ENCODE assay signal across 29 cellular contexts in genomic region chr11:115550291-115551059, GRCh38. TPM values are rescaled to one million over a fixed set of nuclear protein-coding genes. Genes with fewer than 3 reads are reported as not detected.
DNase-seq lines count a peak whose midpoint lies in the region; ATAC-seq, FAIRE-seq and TF ChIP-seq lines count a peak whose summit lies in the region.
"Had no signal": no experiment of that assay in that cellular context is flagged by ENCODE, and none has a peak within 500 bp of the region (broad histone marks: within the 10 kb centered on the region; RNA-seq: fewer than 3 reads in every experiment).

No MANE protein-coding gene starts in this region.

- POLR2A ChIA-PET in activated CD8-positive, alpha-beta T cell treated with anti-CD3 and anti-CD28 coated beads, Interleukin-2, amount 10 ng/mL, durations not matched to agents 7 days and 5 days (lab: Charles Lee), result no interaction called here

- intact Hi-C loops in kidney (cut with DNase I), result no loop called here

- H4K20me1 ChIP-seq in neural progenitor cell (ENCODE audit: low read depth), result no peaks in the 10 kb centered on the region

- no peak overlapping the region for H2AFZ ChIP-seq in neural progenitor cell (replicated peaks)

- H3K9ac ChIP-seq in kidney (ENCODE audit: low read length in 2 of 2) (no peak overlapping the region), neural progenitor cell (no peak overlapping the region)

- H3K27ac ChIP-seq in kidney (ENCODE audit: low read depth in 2 of 2, low read length in 2 of 2) (no peak overlapping the region), neural progenitor cell (no peak overlapping the region)
- H3K27ac ChIP-seq: 22Rv1, body of pancreas, esophagus squamous epithelium, left ventricle myocardium inferior, Peyer's patch, thoracic aorta had no signal

- H3K4me3 ChIP-seq in kidney (ENCODE audit: low read length in 2 of 2) (no peak overlapping the region), neural progenitor cell (no peak overlapping the region)
- H3K4me3 ChIP-seq: body of pancreas, esophagus squamous epithelium, left ventricle myocardium inferior, Peyer's patch, thoracic aorta had no signal

- H3K4me3 Mint-ChIP-seq in neural progenitor cell, result no peak overlapping the region
- no peak overlapping the region for H3K4me3 Mint-ChIP-seq in activated CD8-positive, alpha-beta T cell treated with anti-CD3 and anti-CD28 coated beads, Interleukin-2, amount 10 ng/mL, durations not matched to agents 7 days and 5 days
- H3K4me3 Mint-ChIP-seq: activated naive CD4-positive, alpha-beta T cell treated with anti-CD3 and anti-CD28 coated beads for 36 hours; activated T-helper 1 cell treated with anti-CD3 and anti-CD28 coated beads, Interleukin-12 subunit alpha, Interleukin-12 subunit beta, Interleukin-2, Interleukin-4 antibody, amounts not matched to agents 30 ng/mL and 10 ng/mL and 1 ng/mL, durations not matched to agents 14 hours and 24 hours and 36 hours; IgD-negative memory B cell; naive thymus-derived CD4-positive, alpha-beta T cell had no signal

- TF ChIP-seq CTCF in kidney (IDR thresholded peaks at IDR 0.05; ENCODE audit: borderline replicate concordance, extremely low read depth, insufficient read depth) (no peak), neural progenitor cell (IDR thresholded peaks at IDR 0.05) (no peak)

- peaks cover 16% of the 10 kb centered on the region for H3F3A ChIP-seq in neural progenitor cell (ENCODE audit: low read depth)

- no peaks in the 10 kb centered on the region for H3K9me3 Mint-ChIP-seq in neural progenitor cell
- no peaks in the 10 kb centered on the region for H3K9me3 Mint-ChIP-seq in activated CD8-positive, alpha-beta T cell treated with anti-CD3 and anti-CD28 coated beads, Interleukin-2, amount 10 ng/mL, durations not matched to agents 7 days and 5 days (ENCODE audit: insufficient read depth)
- H3K9me3 Mint-ChIP-seq: activated naive CD4-positive, alpha-beta T cell treated with anti-CD3 and anti-CD28 coated beads for 36 hours; activated T-helper 1 cell treated with anti-CD3 and anti-CD28 coated beads, Interleukin-12 subunit alpha, Interleukin-12 subunit beta, Interleukin-2, Interleukin-4 antibody, amounts not matched to agents 30 ng/mL and 10 ng/mL and 1 ng/mL, durations not matched to agents 14 hours and 24 hours and 36 hours had no signal

- peak overlapping the region; percentile 79 for H3K27ac Mint-ChIP-seq in neural progenitor cell
- H3K27ac Mint-ChIP-seq in activated CD8-positive, alpha-beta T cell treated with anti-CD3 and anti-CD28 coated beads, Interleukin-2, amount 10 ng/mL, durations not matched to agents 7 days and 5 days, result no peak overlapping the region
- H3K27ac Mint-ChIP-seq: activated naive CD4-positive, alpha-beta T cell treated with anti-CD3 and anti-CD28 coated beads for 36 hours; activated T-helper 1 cell treated with anti-CD3 and anti-CD28 coated beads, Interleukin-12 subunit alpha, Interleukin-12 subunit beta, Interleukin-2, Interleukin-4 antibody, amounts not matched to agents 30 ng/mL and 10 ng/mL and 1 ng/mL, durations not matched to agents 14 hours and 24 hours and 36 hours; IgD-negative memory B cell; naive thymus-derived CD4-positive, alpha-beta T cell had no signal

- DNase-seq in DMS53 (lab: John Stamatoyannopoulos, UW) (peak; percentile 62), DMS53 treated with DMSO at 0.1 percent for 48 hours (lab: John Stamatoyannopoulos, UW; ENCODE audit: unreplicated experiment) (no peak), kidney (peak; percentile 76), neural progenitor cell (ENCODE audit: low spot score) (no peak), putamen (ENCODE audit: low spot score) (no peak), GDM1 (lab: John Stamatoyannopoulos, UW) (no peak)
- DNase-seq in activated CD8-positive, alpha-beta T cell treated with anti-CD3 and anti-CD28 coated beads, Interleukin-2, amount 10 ng/mL, durations not matched to agents 7 days and 5 days, result no peak
- DNase-seq: activated CD4-positive, alpha-beta T cell treated with anti-CD3 and anti-CD28 coated beads, Interleukin-2, amount 50 U/mL, for 48 hours; activated CD4-positive, CD25-positive, alpha-beta regulatory T cell treated with anti-CD3 and anti-CD28 coated beads, Interleukin-2, amount 50 U/mL, for 72 hours; activated CD8-positive, alpha-beta memory T cell treated with anti-CD3 and anti-CD28 coated beads, Interleukin-2, amount 50 U/mL, for 4 hours; activated naive CD4-positive, alpha-beta T cell treated with anti-CD3 and anti-CD28 coated beads for 36 hours; body of pancreas; C1 segment of cervical spinal cord; dermis blood vessel endothelial cell; DND-41; esophagus squamous epithelium; foreskin melanocyte; left ventricle myocardium inferior; naive thymus-derived CD4-positive, alpha-beta T cell; NCI-H774; Peyer's patch; SHP77 treated with DMSO at 0.1 percent for 48 hours; stimulated activated naive CD8-positive, alpha-beta T cell treated with anti-CD3 and anti-CD28 coated beads, Interleukin-15, Interleukin-2, amounts not matched to agents 100 U/mL and 50 U/mL, for 24 hours; T-helper 2 cell had no signal

- no peaks in the 10 kb centered on the region for H3K36me3 Mint-ChIP-seq in neural progenitor cell
- H3K36me3 Mint-ChIP-seq in activated CD8-positive, alpha-beta T cell treated with anti-CD3 and anti-CD28 coated beads, Interleukin-2, amount 10 ng/mL, durations not matched to agents 7 days and 5 days (ENCODE audit: low read depth), result no peaks in the 10 kb centered on the region
- H3K36me3 Mint-ChIP-seq: IgD-negative memory B cell; naive thymus-derived CD4-positive, alpha-beta T cell had no signal

- no peaks in the 10 kb centered on the region for H3K79me2 ChIP-seq in neural progenitor cell (ENCODE audit: low read depth)

- H3K4me1 ChIP-seq in kidney (ENCODE audit: control insufficient read depth in 1 of 2, insufficient read depth in 1 of 2, low read depth in 1 of 2, low read length in 2 of 2), result no peaks in the 10 kb centered on the region
- peaks cover 29% of the 10 kb centered on the region for H3K4me1 ChIP-seq in neural progenitor cell
- H3K4me1 ChIP-seq: esophagus squamous epithelium, Peyer's patch had no signal

- no peak for ATAC-seq in GM21717 (IDR thresholded peaks at IDR 0.05; ENCODE audit: unreplicated experiment)
- ATAC-seq in activated CD8-positive, alpha-beta T cell treated with anti-CD3 and anti-CD28 coated beads, Interleukin-2, amount 10 ng/mL, durations not matched to agents 7 days and 5 days, result no peak
- ATAC-seq: body of pancreas; naive thymus-derived CD4-positive, alpha-beta T cell; stimulated activated naive CD8-positive, alpha-beta T cell treated with anti-CD3 and anti-CD28 coated beads, Interleukin-15, Interleukin-2, amounts not matched to agents 100 U/mL and 50 U/mL, for 24 hours had no signal

- peaks cover 14% of the 10 kb centered on the region for H3K4me1 Mint-ChIP-seq in neural progenitor cell
- no peaks in the 10 kb centered on the region for H3K4me1 Mint-ChIP-seq in activated CD8-positive, alpha-beta T cell treated with anti-CD3 and anti-CD28 coated beads, Interleukin-2, amount 10 ng/mL, durations not matched to agents 7 days and 5 days (ENCODE audit: low read depth)
- H3K4me1 Mint-ChIP-seq: IgD-negative memory B cell; naive thymus-derived CD4-positive, alpha-beta T cell had no signal

- peaks cover 8% of the 10 kb centered on the region for H3K27me3 Mint-ChIP-seq in neural progenitor cell (ENCODE audit: insufficient read depth, low read depth)
- H3K27me3 Mint-ChIP-seq in activated CD8-positive, alpha-beta T cell treated with anti-CD3 and anti-CD28 coated beads, Interleukin-2, amount 10 ng/mL, durations not matched to agents 7 days and 5 days (ENCODE audit: low read depth), result no peaks in the 10 kb centered on the region
- H3K27me3 Mint-ChIP-seq: IgD-negative memory B cell had no signal

- H3K36me3 ChIP-seq in kidney (ENCODE audit: control insufficient read depth in 1 of 2, insufficient read depth in 2 of 2, low read length in 2 of 2) (no peaks in the 10 kb centered on the region), neural progenitor cell (no peaks in the 10 kb centered on the region)
- H3K36me3 ChIP-seq: esophagus squamous epithelium, left ventricle myocardium inferior, Peyer's patch, thoracic aorta had no signal

- no peak for FAIRE-seq in kidney (lab: Jason Lieb, UNC)

- H3K9me3 ChIP-seq in kidney (ENCODE audit: control insufficient read depth in 1 of 2, low read length in 2 of 2) (no peaks in the 10 kb centered on the region), neural progenitor cell (ENCODE audit: low read depth) (no peaks in the 10 kb centered on the region)
- H3K9me3 ChIP-seq: body of pancreas, esophagus squamous epithelium, left ventricle myocardium inferior, Peyer's patch, thoracic aorta had no signal

- CTCF ChIA-PET in activated CD8-positive, alpha-beta T cell treated with anti-CD3 and anti-CD28 coated beads, Interleukin-2, amount 10 ng/mL, durations not matched to agents 7 days and 5 days (lab: Charles Lee), result no interaction called here

- no peaks in the 10 kb centered on the region for H3K27me3 ChIP-seq in neural progenitor cell
- H3K27me3 ChIP-seq: body of pancreas, esophagus squamous epithelium, Peyer's patch had no signal

- H3K4me2 ChIP-seq in neural progenitor cell, result no peak overlapping the region

RNA-seq across cellular contexts. Expression of gene CADM1, which starts 46.3 kb away (rescaled TPM):
- total RNA-seq in kidney, result 33.5 TPM
- polyA plus RNA-seq in kidney (ENCODE audit: insufficient read depth, low read depth, low replicate concordance), result 24.0 TPM
- 117 and 123 TPM in 2 replicates for total RNA-seq in neural progenitor cell (ENCODE audit: low replicate concordance)
- under 1 TPM; 0.31 to 0.74 TPM for total RNA-seq in activated CD8-positive, alpha-beta T cell treated with anti-CD3 and anti-CD28 coated beads, Interleukin-2, amount 10 ng/mL, durations not matched to agents 7 days and 5 days
- total RNA-seq: activated T-helper 1 cell treated with anti-CD3 and anti-CD28 coated beads, Interleukin-12 subunit alpha, Interleukin-12 subunit beta, Interleukin-2, Interleukin-4 antibody, amounts not matched to agents 30 ng/mL and 10 ng/mL and 1 ng/mL, durations not matched to agents 14 hours and 24 hours and 36 hours had no signal

Comparison
In these comparisons a context has a peak if more than half of its experiments do, and no peak if none do; other contexts are left out.
1. DNase-seq: peak in DMS53 (single experiment) and kidney (single experiment); none in DMS53 treated with DMSO at 0.1 percent for 48 hours (single experiment), neural progenitor cell (single experiment), putamen (single experiment), activated CD8-positive, alpha-beta T cell treated with anti-CD3 and anti-CD28 coated beads, Interleukin-2, amount 10 ng/mL, durations not matched to agents 7 days and 5 days (single experiment) and GDM1 (single experiment).
2. RNA of gene CADM1, which starts 46.3 kb away (total RNA-seq): 117 to 123 TPM in neural progenitor cell and 33.5 TPM in kidney (single experiment); 0.31 to 0.74 TPM in activated CD8-positive, alpha-beta T cell treated with anti-CD3 and anti-CD28 coated beads, Interleukin-2, amount 10 ng/mL, durations not matched to agents 7 days and 5 days; every median in the first group is over 10 times any median in the second.